In the genomic region with DNA sequence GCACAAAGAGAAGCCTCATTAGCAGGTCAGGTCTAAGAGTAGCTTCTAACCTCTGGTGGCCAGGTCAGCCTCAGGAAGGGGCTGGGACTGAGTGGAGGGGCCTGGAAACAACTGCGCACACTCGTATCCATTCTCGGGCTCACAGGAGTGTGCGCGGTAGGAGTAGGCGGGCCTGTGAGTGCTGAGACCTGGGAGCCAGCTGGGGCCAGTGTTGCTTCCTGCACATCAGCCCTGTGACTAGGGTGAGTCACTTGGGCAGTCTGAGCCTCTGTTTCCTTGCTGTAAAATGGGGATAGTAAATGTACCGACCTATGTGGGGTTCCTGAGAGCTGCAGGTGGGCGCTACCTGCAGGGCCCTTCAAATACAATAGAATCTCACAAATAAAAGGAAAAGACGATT, we compare ENCODE assay signal across 23 cellular contexts. TPM values are rescaled to one million over a fixed set of nuclear protein-coding genes. Genes with fewer than 3 reads are reported as not detected.
A peak's percentile ranks its signal among the peaks of the same experiment; 100 is the strongest.
DNase-seq lines count a peak whose midpoint lies in the region; ATAC-seq and TF ChIP-seq lines count a peak whose summit lies in the region.
"Had no signal": no experiment of that assay in that cellular context is flagged by ENCODE, and none has a peak within 500 bp of the region (broad histone marks: within the 10 kb centered on the region; RNA-seq: fewer than 3 reads in every experiment).

No MANE protein-coding gene starts in this region.

- H3K27me3 Mint-ChIP-seq in activated T-cell treated with anti-CD3 and anti-CD28 coated beads, Interleukin-2, amount 50 U/mL, for 72 hours (ENCODE audit: low read depth): no peaks in the 10 kb centered on the region
- H3K27me3 Mint-ChIP-seq in natural killer cell (ENCODE audit: low read depth in 2 of 2): no peaks in the 10 kb centered on the region
- H3K27me3 Mint-ChIP-seq: B cell; CD4-positive, CD25-positive, alpha-beta regulatory T cell had no signal

- in situ Hi-C loops in Panc1 (cut with HindIII; ENCODE audit: low pct_unique_long_range_greater_than_20kb, low sequenced_read_pairs): no loop called here

- no peaks in the 10 kb centered on the region for H3K9me3 Mint-ChIP-seq in activated T-cell treated with anti-CD3 and anti-CD28 coated beads, Interleukin-2, amount 50 U/mL, for 72 hours
- no peaks in the 10 kb centered on the region for H3K9me3 Mint-ChIP-seq in natural killer cell
- H3K9me3 Mint-ChIP-seq: CD4-positive, CD25-positive, alpha-beta regulatory T cell; CD8-positive, alpha-beta T cell; GM23338; HFFc6 had no signal

- no peak for TF ChIP-seq CTCF in Panc1 (IDR thresholded peaks at IDR 0.05)
- TF ChIP-seq CTCF in natural killer cell (IDR thresholded peaks at IDR 0.05): no peak

- no peak overlapping the region for H3K4me3 Mint-ChIP-seq in activated T-cell treated with anti-CD3 and anti-CD28 coated beads, Interleukin-2, amount 50 U/mL, for 72 hours
- no peak overlapping the region for H3K4me3 Mint-ChIP-seq in natural killer cell
- H3K4me3 Mint-ChIP-seq: B cell; CD4-positive, CD25-positive, alpha-beta regulatory T cell; CD8-positive, alpha-beta T cell; GM23338; HFFc6 had no signal

- POLR2A ChIA-PET in Panc1 (lab: Charles Lee): no interaction called here

- peak overlapping the region; percentile 22 for H3K27ac Mint-ChIP-seq in activated T-cell treated with anti-CD3 and anti-CD28 coated beads, Interleukin-2, amount 50 U/mL, for 72 hours
- no peak overlapping the region for H3K27ac Mint-ChIP-seq in natural killer cell
- H3K27ac Mint-ChIP-seq: B cell; CD8-positive, alpha-beta T cell; GM23338; HFFc6 had no signal

- intact Hi-C loops in Panc1 (cut with micrococcal nuclease; ENCODE audit: unreplicated experiment) (no loop called here), natural killer cell (cut with micrococcal nuclease) (no loop called here)

- peaks cover 0 to 2% of the 10 kb centered on the region in 2 donors for H3K36me3 Mint-ChIP-seq in activated T-cell treated with anti-CD3 and anti-CD28 coated beads, Interleukin-2, amount 50 U/mL, for 72 hours (ENCODE audit: insufficient read depth in 2 of 2)
- no peaks in the 10 kb centered on the region for H3K36me3 Mint-ChIP-seq in natural killer cell

- DNase-seq in activated T-cell treated with anti-CD3 and anti-CD28 coated beads, Interleukin-2, amount 50 U/mL, for 72 hours: no peak
- DNase-seq in activated T-cell treated with anti-CD3 and anti-CD28 coated beads, Interleukin-2, amount 50 U/mL, for 1 hour: no peak
- DNase-seq in Panc1 (ENCODE audit: low read depth, low spot score) (no peak), dermis blood vessel endothelial cell (peak; percentile 56), lung microvascular endothelial cell (ENCODE audit: low read depth in 2 of 2) (peak; percentile 27 to 50), natural killer cell (no peak), dedifferentiated amniotic fluid mesenchymal stem cell (ENCODE audit: extremely low spot score) (no peak)
- DNase-seq: CD4-positive, CD25-positive, alpha-beta regulatory T cell; CD8-positive, alpha-beta T cell; DMS 273 treated with DMSO at 0.1 percent for 48 hours; DMS79; EL; GDM1; HFFc6 had no signal

- H3K27ac ChIP-seq in Panc1 (ENCODE audit: low read length): no peak overlapping the region
- H3K27ac ChIP-seq: 22Rv1, BLaER1, C4-2B had no signal

- BruUV-seq in Panc1 (replicated peaks; lab: Mats Ljungman, UMichigan): no TSS peak

- no peaks in the 10 kb centered on the region for H3K27me3 ChIP-seq in Panc1 (ENCODE audit: control insufficient read depth, insufficient read depth, low read length)
- H3K27me3 ChIP-seq: BLaER1 had no signal

- H3K36me3 ChIP-seq in Panc1 (ENCODE audit: control insufficient read depth, insufficient read depth, low read length): no peaks in the 10 kb centered on the region

- no peaks in the 10 kb centered on the region for H3K4me1 Mint-ChIP-seq in activated T-cell treated with anti-CD3 and anti-CD28 coated beads, Interleukin-2, amount 50 U/mL, for 72 hours (ENCODE audit: low read depth)
- no peaks in the 10 kb centered on the region for H3K4me1 Mint-ChIP-seq in natural killer cell
- H3K4me1 Mint-ChIP-seq: GM23338 had no signal

- H3K9me3 ChIP-seq in Panc1 (ENCODE audit: control insufficient read depth, insufficient read depth, low read depth, low read length): no peaks in the 10 kb centered on the region
- H3K9me3 ChIP-seq: BLaER1, HAP-1 had no signal

- CTCF ChIA-PET in Panc1 (lab: Charles Lee): no interaction called here

- ATAC-seq in activated T-cell treated with anti-CD3 and anti-CD28 coated beads, Interleukin-2, amount 50 U/mL, for 72 hours (replicated peaks in 1 of 2): no peak
- ATAC-seq in Panc1 (peak; percentile 48; the same call in 1 of the 2 replicates), GM19397 (IDR thresholded peaks at IDR 0.05; ENCODE audit: unreplicated experiment) (no peak), natural killer cell (no peak)
- ATAC-seq: CD8-positive, alpha-beta T cell; GM12878; GM23338 had no signal

- no peak overlapping the region for H3K4me3 ChIP-seq in Panc1 (ENCODE audit: low read depth in 2 of 2, low read length in 2 of 2)
- H3K4me3 ChIP-seq: BLaER1, GM12878, GM23338, HAP-1 had no signal

- H3K4me1 ChIP-seq in Panc1 (ENCODE audit: control insufficient read depth, insufficient read depth, low read length): no peaks in the 10 kb centered on the region
- H3K4me1 ChIP-seq: HAP-1 had no signal

RNA-seq across cellular contexts. Expression of gene SIN3B, which starts 26.9 kb away (rescaled TPM):
- total RNA-seq in activated T-cell treated with anti-CD3 and anti-CD28 coated beads, Interleukin-2, amount 50 U/mL, for 72 hours: 10 to 100 TPM; 50.7 to 51.1 TPM
- total RNA-seq in Panc1 (2021; ENCODE audit: unreplicated experiment): 47.0 TPM
- 48.3 TPM for polyA plus RNA-seq in Panc1 (2012; ENCODE audit: insufficient read length)
- 38.5 and 43.0 TPM in 2 replicates for total RNA-seq in dermis blood vessel endothelial cell
- 15.9 and 44.0 TPM in 2 replicates for total RNA-seq in lung microvascular endothelial cell
- total RNA-seq in natural killer cell: 10 to 100 TPM; 58.4 to 70.1 (median 60.2) TPM

RNA-seq across cellular contexts. Expression of gene F2RL3, which starts 32.7 kb away (rescaled TPM):
- total RNA-seq in activated T-cell treated with anti-CD3 and anti-CD28 coated beads, Interleukin-2, amount 50 U/mL, for 72 hours: not detected
- not detected for total RNA-seq in Panc1 (2021; ENCODE audit: unreplicated experiment)
- 0.12 TPM for polyA plus RNA-seq in Panc1 (2012; ENCODE audit: insufficient read length)
- 3.0 and 14.0 TPM in 2 replicates for total RNA-seq in dermis blood vessel endothelial cell
- 3.7 and 30.6 TPM in 2 replicates for total RNA-seq in lung microvascular endothelial cell
- total RNA-seq in natural killer cell: under 1 TPM; 0.24 to 0.39 (median 0.28) TPM
- total RNA-seq: CD8-positive, alpha-beta T cell; GM23338; HFFc6 had no signal
- polyA plus RNA-seq: AG04450; CD4-positive, CD25-positive, alpha-beta regulatory T cell; GM23338 had no signal

Comparison
In these comparisons a context has a peak if more than half of its experiments do, and no peak if none do; other contexts are left out.
1. DNase-seq: peak in dermis blood vessel endothelial cell (single experiment) and lung microvascular endothelial cell (2 of 2); none in activated T-cell treated with anti-CD3 and anti-CD28 coated beads, Interleukin-2, amount 50 U/mL, for 72 hours (0 of 2), activated T-cell treated with anti-CD3 and anti-CD28 coated beads, Interleukin-2, amount 50 U/mL, for 1 hour (single experiment), Panc1 (single experiment), natural killer cell (single experiment) and dedifferentiated amniotic fluid mesenchymal stem cell (single experiment).